Comparison of ENCODE assay signal across 9 cellular contexts in genomic region chr5:143435207-143435657, GRCh38. TPM values are rescaled to one million over a fixed set of nuclear protein-coding genes. Genes with fewer than 3 reads are reported as not detected.
DNase-seq lines count a peak whose midpoint lies in the region; ATAC-seq and TF ChIP-seq lines count a peak whose summit lies in the region.
"Had no signal": no experiment of that assay in that cellular context is flagged by ENCODE, and none has a peak within 500 bp of the region (broad histone marks: within the 10 kb centered on the region; RNA-seq: fewer than 3 reads in every experiment).

No MANE protein-coding gene starts in this region.

- H3K9me3 ChIP-seq in T-helper 17 cell (ENCODE audit: control insufficient read depth, low read length, poor library complexity, severe bottlenecking) (no peaks in the 10 kb centered on the region), left ventricle myocardium inferior (replicated peaks) (no peaks in the 10 kb centered on the region)

- no peaks in the 10 kb centered on the region for H3K27me3 Mint-ChIP-seq in T-helper 17 cell
- H3K27me3 Mint-ChIP-seq in stimulated activated naive CD8-positive, alpha-beta T cell treated with anti-CD3 and anti-CD28 coated beads, Interleukin-15, Interleukin-2, amounts not matched to agents 100 ng/mL and 50 ng/mL, for 24 hours, result no peaks in the 10 kb centered on the region

- no peak for TF ChIP-seq CTCF in left ventricle myocardium inferior (IDR thresholded peaks at IDR 0.05; ENCODE audit: borderline replicate concordance)

- DNase-seq in ACHN (peak; percentile 53), T-helper 17 cell (peak in 1 of 3 donors; percentile 13), left ventricle myocardium inferior (no peak), middle frontal gyrus (ENCODE audit: extremely low spot score, low spot score) (no peak), NCI-H526 treated with DMSO at 0.1 percent for 48 hours (lab: John Stamatoyannopoulos, UW) (no peak)

- peak overlapping the region; percentile 97 for H3K4me3 Mint-ChIP-seq in T-helper 17 cell
- peak overlapping the region; percentile 89 for H3K4me3 Mint-ChIP-seq in stimulated activated naive CD8-positive, alpha-beta T cell treated with anti-CD3 and anti-CD28 coated beads, Interleukin-15, Interleukin-2, amounts not matched to agents 100 ng/mL and 50 ng/mL, for 24 hours

- no peaks in the 10 kb centered on the region for H3K27me3 ChIP-seq in left ventricle myocardium inferior (ENCODE audit: low read depth)
- H3K27me3 ChIP-seq: cardiac muscle cell had no signal

- H3K4me3 ChIP-seq in left ventricle myocardium inferior, result peak overlapping the region; percentile 26
- H3K4me3 ChIP-seq: cardiac muscle cell had no signal

- ATAC-seq in GM18909 (IDR thresholded peaks at IDR 0.05; ENCODE audit: poor library complexity, unreplicated experiment) (peak; percentile 91), HG03097 (IDR thresholded peaks at IDR 0.05; ENCODE audit: low FRiP score, unreplicated experiment) (peak; percentile 85), T-helper 17 cell (peak; percentile 69)

- H3K4me1 ChIP-seq in left ventricle myocardium inferior, result peaks cover 18% of the 10 kb centered on the region

- peak overlapping the region; percentile 98 for H3K27ac Mint-ChIP-seq in T-helper 17 cell
- peak overlapping the region; percentile 96 for H3K27ac Mint-ChIP-seq in stimulated activated naive CD8-positive, alpha-beta T cell treated with anti-CD3 and anti-CD28 coated beads, Interleukin-15, Interleukin-2, amounts not matched to agents 100 ng/mL and 50 ng/mL, for 24 hours

- in situ Hi-C loops in ACHN (cut with HindIII; ENCODE audit: low pct_ligation_motif_present, low pct_unique_long_range_greater_than_20kb, low sequenced_read_pairs), result no loop called here

- no peaks in the 10 kb centered on the region for H3K9me3 Mint-ChIP-seq in stimulated activated naive CD8-positive, alpha-beta T cell treated with anti-CD3 and anti-CD28 coated beads, Interleukin-15, Interleukin-2, amounts not matched to agents 100 ng/mL and 50 ng/mL, for 24 hours

- H3K27ac ChIP-seq in left ventricle myocardium inferior (replicated peaks), result peak overlapping the region; percentile 46
- H3K27ac ChIP-seq: cardiac muscle cell had no signal

- intact Hi-C loops in left ventricle myocardium inferior (cut with micrococcal nuclease), result no loop called here

- peaks cover 2% of the 10 kb centered on the region for H3K36me3 Mint-ChIP-seq in T-helper 17 cell (ENCODE audit: low read depth)
- H3K36me3 Mint-ChIP-seq in stimulated activated naive CD8-positive, alpha-beta T cell treated with anti-CD3 and anti-CD28 coated beads, Interleukin-15, Interleukin-2, amounts not matched to agents 100 ng/mL and 50 ng/mL, for 24 hours (ENCODE audit: low read depth), result no peaks in the 10 kb centered on the region

- H3K4me1 Mint-ChIP-seq in T-helper 17 cell, result peaks cover 40% of the 10 kb centered on the region
- H3K4me1 Mint-ChIP-seq in stimulated activated naive CD8-positive, alpha-beta T cell treated with anti-CD3 and anti-CD28 coated beads, Interleukin-15, Interleukin-2, amounts not matched to agents 100 ng/mL and 50 ng/mL, for 24 hours (ENCODE audit: low read depth), result peaks cover 76% of the 10 kb centered on the region

- no peaks in the 10 kb centered on the region for H3K36me3 ChIP-seq in left ventricle myocardium inferior
- H3K36me3 ChIP-seq: cardiac muscle cell had no signal

RNA-seq across cellular contexts. Expression of gene NR3C1, which starts 31.7 kb away (rescaled TPM):
- 100 to 1,000 TPM; 118 to 133 TPM for total RNA-seq in T-helper 17 cell
- 44.9 TPM for total RNA-seq in left ventricle myocardium inferior
